1 cellular context compared by ENCODE assay signal in the genomic region with DNA sequence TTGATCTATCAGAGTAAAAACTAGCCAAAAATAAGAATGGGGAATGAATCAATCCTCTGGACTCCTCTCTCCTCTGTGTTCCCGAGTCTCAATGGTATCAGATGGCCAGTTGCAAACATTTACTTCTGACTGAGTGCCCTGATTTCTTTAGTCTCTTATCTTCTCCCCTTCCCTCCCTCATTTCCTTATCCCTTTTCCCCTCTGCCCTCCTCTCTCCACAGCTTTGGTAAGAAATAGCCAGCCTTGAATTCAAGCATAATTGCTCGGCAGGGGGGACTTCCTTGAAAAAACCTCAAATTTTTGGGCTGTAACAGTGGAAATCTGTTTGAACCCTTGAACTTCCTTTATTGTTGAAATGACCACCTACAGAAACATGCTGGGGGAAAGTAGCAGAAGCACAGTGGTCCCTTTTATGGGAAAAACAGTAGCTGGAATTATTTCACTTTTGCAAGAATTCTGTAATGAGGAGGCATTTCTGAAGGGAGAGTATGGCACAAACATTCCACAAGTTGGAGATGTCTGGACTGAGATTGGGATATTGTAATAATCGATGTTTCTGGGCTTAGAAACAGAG.
TF ChIP-seq lines count a peak whose summit lies in the region.

No MANE protein-coding gene starts in this region.

TF ChIP-seq in GM23338, 12 proteins besides CTCF, POLR2A, EP300 and RAD21:
- TF ChIP-seq ZNF462 (CRISPR knock-in tag; IDR thresholded peaks at IDR 0.05) (no peak), STAT1 (IDR thresholded peaks at IDR 0.05; ENCODE audit: unreplicated experiment) (no peak), ZNF114 (CRISPR knock-in tag; IDR thresholded peaks at IDR 0.05) (no peak), JUNB (IDR thresholded peaks at IDR 0.05; ENCODE audit: unreplicated experiment) (no peak), EZH2phosphoT487 (IDR thresholded peaks at IDR 0.05; ENCODE audit: unreplicated experiment) (no peak), CREB1 (CRISPR knock-in tag; IDR thresholded peaks at IDR 0.05; ENCODE audit: low read depth) (no peak), POLR2AphosphoS5 (IDR thresholded peaks at IDR 0.05; ENCODE audit: low read depth) (no peak), EZH2 (IDR thresholded peaks at IDR 0.05; ENCODE audit: low read depth, unreplicated experiment) (no peak), ZNF331 (CRISPR knock-in tag; IDR thresholded peaks at IDR 0.05; ENCODE audit: low read depth) (no peak), NANOG (IDR thresholded peaks at IDR 0.05; ENCODE audit: borderline replicate concordance) (no peak)
- TF ChIP-seq, protein P1, sequence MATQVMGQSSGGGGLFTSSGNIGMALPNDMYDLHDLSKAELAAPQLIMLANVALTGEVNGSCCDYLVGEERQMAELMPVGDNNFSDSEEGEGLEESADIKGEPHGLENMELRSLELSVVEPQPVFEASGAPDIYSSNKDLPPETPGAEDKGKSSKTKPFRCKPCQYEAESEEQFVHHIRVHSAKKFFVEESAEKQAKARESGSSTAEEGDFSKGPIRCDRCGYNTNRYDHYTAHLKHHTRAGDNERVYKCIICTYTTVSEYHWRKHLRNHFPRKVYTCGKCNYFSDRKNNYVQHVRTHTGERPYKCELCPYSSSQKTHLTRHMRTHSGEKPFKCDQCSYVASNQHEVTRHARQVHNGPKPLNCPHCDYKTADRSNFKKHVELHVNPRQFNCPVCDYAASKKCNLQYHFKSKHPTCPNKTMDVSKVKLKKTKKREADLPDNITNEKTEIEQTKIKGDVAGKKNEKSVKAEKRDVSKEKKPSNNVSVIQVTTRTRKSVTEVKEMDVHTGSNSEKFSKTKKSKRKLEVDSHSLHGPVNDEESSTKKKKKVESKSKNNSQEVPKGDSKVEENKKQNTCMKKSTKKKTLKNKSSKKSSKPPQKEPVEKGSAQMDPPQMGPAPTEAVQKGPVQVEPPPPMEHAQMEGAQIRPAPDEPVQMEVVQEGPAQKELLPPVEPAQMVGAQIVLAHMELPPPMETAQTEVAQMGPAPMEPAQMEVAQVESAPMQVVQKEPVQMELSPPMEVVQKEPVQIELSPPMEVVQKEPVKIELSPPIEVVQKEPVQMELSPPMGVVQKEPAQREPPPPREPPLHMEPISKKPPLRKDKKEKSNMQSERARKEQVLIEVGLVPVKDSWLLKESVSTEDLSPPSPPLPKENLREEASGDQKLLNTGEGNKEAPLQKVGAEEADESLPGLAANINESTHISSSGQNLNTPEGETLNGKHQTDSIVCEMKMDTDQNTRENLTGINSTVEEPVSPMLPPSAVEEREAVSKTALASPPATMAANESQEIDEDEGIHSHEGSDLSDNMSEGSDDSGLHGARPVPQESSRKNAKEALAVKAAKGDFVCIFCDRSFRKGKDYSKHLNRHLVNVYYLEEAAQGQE (IDR thresholded peaks at IDR 0.05; ENCODE audit: unreplicated experiment): no peak
- TF ChIP-seq, protein P2, sequence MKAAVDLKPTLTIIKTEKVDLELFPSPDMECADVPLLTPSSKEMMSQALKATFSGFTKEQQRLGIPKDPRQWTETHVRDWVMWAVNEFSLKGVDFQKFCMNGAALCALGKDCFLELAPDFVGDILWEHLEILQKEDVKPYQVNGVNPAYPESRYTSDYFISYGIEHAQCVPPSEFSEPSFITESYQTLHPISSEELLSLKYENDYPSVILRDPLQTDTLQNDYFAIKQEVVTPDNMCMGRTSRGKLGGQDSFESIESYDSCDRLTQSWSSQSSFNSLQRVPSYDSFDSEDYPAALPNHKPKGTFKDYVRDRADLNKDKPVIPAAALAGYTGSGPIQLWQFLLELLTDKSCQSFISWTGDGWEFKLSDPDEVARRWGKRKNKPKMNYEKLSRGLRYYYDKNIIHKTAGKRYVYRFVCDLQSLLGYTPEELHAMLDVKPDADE (IDR thresholded peaks at IDR 0.05): no peak
TF ChIP-seq in GM23338: peak in this region for 0.
